Comparison of ENCODE assay signal across 8 cellular contexts in the genomic region with DNA sequence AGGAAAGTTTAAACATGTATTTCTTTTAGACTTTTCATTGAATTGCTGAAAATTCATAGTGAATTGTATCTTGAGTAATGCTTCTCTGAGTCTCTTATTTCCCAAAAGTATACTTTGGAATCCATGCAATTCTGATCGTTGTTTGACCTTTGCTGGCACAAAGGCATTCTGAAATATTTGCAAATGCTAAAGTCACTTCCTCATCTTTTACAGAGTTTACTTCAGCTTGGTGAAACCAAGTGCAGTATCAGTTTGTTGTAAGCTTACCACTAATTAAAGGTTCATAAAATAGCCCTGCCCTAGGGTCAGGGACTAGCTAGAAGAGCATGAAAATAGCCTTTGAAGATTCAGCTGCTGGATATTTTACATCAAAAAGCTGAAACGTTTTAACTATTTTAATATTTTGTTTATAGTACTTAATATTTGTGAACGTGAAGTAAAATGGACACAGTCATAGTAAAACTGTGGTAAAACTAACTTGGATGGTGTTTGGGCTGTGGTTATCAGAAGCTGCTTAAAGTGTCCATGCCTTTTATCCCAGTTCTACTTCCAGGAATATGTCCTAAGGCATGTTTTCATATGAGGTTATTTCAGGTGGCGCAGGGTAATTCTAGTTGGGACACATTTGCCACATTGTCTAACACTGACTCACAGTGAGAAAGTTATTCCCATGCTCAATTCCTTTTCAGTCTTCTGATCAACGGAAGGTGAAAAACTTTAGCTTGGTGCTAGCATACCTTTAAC. TPM values are rescaled to one million over a fixed set of nuclear protein-coding genes. Genes with fewer than 3 reads are reported as not detected.
DNase-seq lines count a peak whose midpoint lies in the region.

No MANE protein-coding gene starts in this region.

- no peak overlapping the region for H2BK12ac ChIP-seq in trophoblast cell (ENCODE audit: low read length)

- no peak overlapping the region for H3K14ac ChIP-seq in trophoblast cell (ENCODE audit: low read length)

- H3K27me3 ChIP-seq in trophoblast cell (ENCODE audit: insufficient read depth, low read length): no peaks in the 10 kb centered on the region

- H3K4me1 ChIP-seq in trophoblast cell (ENCODE audit: control insufficient read depth in 1 of 2, insufficient read depth in 2 of 2, low read length in 2 of 2): peaks cover 8 to 9% of the 10 kb centered on the region in 2 experiments

- no CpG with 5 or more reads among the region's 5 CpGs for WGBS in trophoblast cell (ENCODE audit: extremely low coverage, insufficient coverage, insufficient read length)

- H2AFZ ChIP-seq in trophoblast cell (ENCODE audit: insufficient read depth, low read length, poor library complexity): no peak overlapping the region

- no peak overlapping the region for H3K23ac ChIP-seq in trophoblast cell (ENCODE audit: low read length)

- H4K91ac ChIP-seq in trophoblast cell (ENCODE audit: low read depth, low read length): no peak overlapping the region

- peak overlapping the region; percentile 41 for H3K4me2 ChIP-seq in trophoblast cell (ENCODE audit: low read length)

- no peak overlapping the region for H4K8ac ChIP-seq in trophoblast cell (ENCODE audit: low read depth, low read length)

- H3K4ac ChIP-seq in trophoblast cell (ENCODE audit: low read depth, low read length): no peak overlapping the region

- H3K9ac ChIP-seq in trophoblast cell (ENCODE audit: low read length): no peak overlapping the region

- no peak overlapping the region for H3K4me3 ChIP-seq in trophoblast cell (ENCODE audit: low read depth, low read length)

- H3K27ac ChIP-seq in trophoblast cell (ENCODE audit: low read depth, low read length): no peak overlapping the region

- H2BK120ac ChIP-seq in trophoblast cell (ENCODE audit: insufficient read depth, low read length, poor library complexity): no peak overlapping the region

- no peak overlapping the region for H4K12ac ChIP-seq in trophoblast cell (ENCODE audit: low read depth, low read length)

- H3K79me1 ChIP-seq in trophoblast cell (ENCODE audit: low read length): peaks cover 5% of the 10 kb centered on the region

- DNase-seq in GM03348 (ENCODE audit: low spot score) (peak; percentile 47), NCI-H460 (ENCODE audit: extremely low read depth, low read depth) (peak; percentile 45), dedifferentiated amniotic fluid mesenchymal stem cell (ENCODE audit: extremely low spot score) (peak; percentile 44), trophoblast cell (peak; percentile 88 to 98), DMS 273 treated with DMSO at 0.1 percent for 48 hours (lab: John Stamatoyannopoulos, UW) (no peak), NCI-H510A (lab: John Stamatoyannopoulos, UW) (no peak), AG08396 (ENCODE audit: low spot score) (no peak)
- DNase-seq in activated naive CD4-positive, alpha-beta T cell (lab: John Stamatoyannopoulos, UW): no peak

- H3K9me3 ChIP-seq in trophoblast cell (ENCODE audit: insufficient read depth, low read depth, low read length): peaks cover 2% of the 10 kb centered on the region

- no peak overlapping the region for H3K18ac ChIP-seq in trophoblast cell (ENCODE audit: low read length)

- H3K79me2 ChIP-seq in trophoblast cell (ENCODE audit: control insufficient read depth, insufficient read depth, low read length, poor library complexity): no peaks in the 10 kb centered on the region

- H2BK5ac ChIP-seq in trophoblast cell (ENCODE audit: low read depth, low read length, poor library complexity): no peak overlapping the region

- H2AK5ac ChIP-seq in trophoblast cell (ENCODE audit: low read length): no peak overlapping the region

- H3K36me3 ChIP-seq in trophoblast cell (ENCODE audit: control insufficient read depth in 1 of 2, insufficient read depth in 2 of 2, low read length in 2 of 2): no peaks in the 10 kb centered on the region

RNA-seq across cellular contexts. Expression of a gene that starts 45.3 kb away (rescaled TPM):
- 16.1 and 19.4 TPM in 2 replicates for total RNA-seq in NCI-H460 (2014; rRNA removed; shearing (Covaris generic))
- polyA plus RNA-seq in NCI-H460 (2014; cell fraction: nucleus; rRNA removed): 21.6 and 31.2 TPM in 2 replicates
- 6.1 and 6.6 TPM in 2 replicates for polyA plus RNA-seq in trophoblast cell (2013)

Comparison
In these comparisons a context has a peak if more than half of its experiments do, and no peak if none do; other contexts are left out.
1. DNase-seq: peak in GM03348 (single experiment), NCI-H460 (single experiment), dedifferentiated amniotic fluid mesenchymal stem cell (single experiment) and trophoblast cell (2 of 2); none in DMS 273 treated with DMSO at 0.1 percent for 48 hours (single experiment), NCI-H510A (single experiment), activated naive CD4-positive, alpha-beta T cell (0 of 4) and AG08396 (single experiment).